ENCODE assay signal across 14 cellular contexts in genomic region chr18:48031641-48032040, GRCh38.
DNase-seq lines count a peak whose midpoint lies in the region; ATAC-seq, FAIRE-seq and TF ChIP-seq lines count a peak whose summit lies in the region.
"Had no signal": no experiment of that assay in that cellular context is flagged by ENCODE, and none has a peak within 500 bp of the region (broad histone marks: within the 10 kb centered on the region; RNA-seq: fewer than 3 reads in every experiment).

No MANE protein-coding gene starts in this region.

- H3K4me3 Mint-ChIP-seq in natural killer cell: no peak overlapping the region
- H3K4me3 Mint-ChIP-seq: B cell; CD4-positive, alpha-beta T cell had no signal

- H3K27me3 ChIP-seq in H1 (replicated peaks in 1 of 4; ENCODE audit: control insufficient read depth in 3 of 4, extremely low read depth in 1 of 4, insufficient read depth in 3 of 4, low read length in 3 of 4) (no peaks in the 10 kb centered on the region; a peak in 1 of 7 replicates), tibial artery (no peaks in the 10 kb centered on the region), Karpas-422 (ENCODE audit: low read length) (no peaks in the 10 kb centered on the region)
- H3K27me3 ChIP-seq: MG63 had no signal

- peaks cover 0 to 2% of the 10 kb centered on the region in 2 donors for H3K27me3 Mint-ChIP-seq in natural killer cell (ENCODE audit: low read depth in 2 of 2)
- H3K27me3 Mint-ChIP-seq: CD4-positive, alpha-beta T cell had no signal

- H4K8ac ChIP-seq in H1 (ENCODE audit: extremely low read depth, insufficient read depth, low read length): no peak overlapping the region

- POLR2A ChIA-PET in H1 (lab: Charles Lee; ENCODE audit: partially characterized antibody): interaction anchor here (1.0 kb wide), 1 partner anchor 10 kb away, joined by 3 read pairs; no protein-coding TSS in a partner anchor

- TF ChIP-seq CTCF in H1 (IDR thresholded peaks at IDR 0.05; ENCODE audit: control extremely low read depth in 1 of 3, insufficient read depth in 1 of 3, low read depth in 1 of 3, low read length in 3 of 3) (no peak), natural killer cell (IDR thresholded peaks at IDR 0.05) (no peak), tibial artery (IDR thresholded peaks at IDR 0.05) (no peak)

- H2AK5ac ChIP-seq in H1 (ENCODE audit: low read depth, low read length): no peak overlapping the region

- H3K4me3 ChIP-seq in H1 (ENCODE audit: extremely low read depth in 1 of 4, insufficient read depth in 2 of 4, low read depth in 3 of 4, low read length in 4 of 4) (no peak overlapping the region), tibial artery (no peak overlapping the region), Karpas-422 (ENCODE audit: low read length) (no peak overlapping the region)
- H3K4me3 ChIP-seq: HAP-1, MG63 had no signal

- CTCF ChIA-PET in H1 (lab: Charles Lee; ENCODE audit: partially characterized antibody): interaction anchor here (1.0 to 10.6 kb wide), 17 partner anchors 10 to 414 kb away, joined by 3 to 72 read pairs (median 5); no protein-coding TSS in a partner anchor

- 80% methylated on average over 5 of the region's 5 CpGs; no CpG with 5 or more reads in 1 of the 2 experiments for WGBS in H1 (ENCODE audit: extremely low coverage in 1 of 2, insufficient coverage in 1 of 2, insufficient read length in 1 of 2, insufficient replicate concordance in 2 of 2, low coverage in 1 of 2, low lambda C conversion rate in 2 of 2, missing lambda C conversion rate in 1 of 2), 2 experiments

- H3K9me3 Mint-ChIP-seq in natural killer cell: no peaks in the 10 kb centered on the region
- H3K9me3 Mint-ChIP-seq: CD4-positive, alpha-beta T cell had no signal

- H3K36me3 Mint-ChIP-seq in natural killer cell: no peaks in the 10 kb centered on the region

- TF ChIP-seq RAD21 in H1 (IDR thresholded peaks at IDR 0.05 in 1 of 2, conservative IDR thresholded peaks at IDR 0.05 in 1 of 2; ENCODE audit: low read depth in 2 of 2, low read length in 2 of 2): no peak

- H3K4me1 ChIP-seq in H1 (replicated peaks in 1 of 4; ENCODE audit: control insufficient read depth in 3 of 4, insufficient read depth in 4 of 4, low read length in 3 of 4) (peaks cover 0 to 2% (median under 1%) of the 10 kb centered on the region in 4 experiments; a peak in 2 of 7 replicates), tibial artery (peaks cover 0 to 36% (median 19%) of the 10 kb centered on the region in 4 donors), Karpas-422 (ENCODE audit: low read length) (no peaks in the 10 kb centered on the region)
- H3K4me1 ChIP-seq: HAP-1 had no signal

- no peak for TF ChIP-seq POLR2A in H1 (IDR thresholded peaks at IDR 0.05; ENCODE audit: control extremely low read depth in 1 of 2, low read depth in 2 of 2, low read length in 2 of 2)

- H3K14ac ChIP-seq in H1 (ENCODE audit: insufficient read length): no peak overlapping the region

- no peak overlapping the region for H3K4ac ChIP-seq in H1 (replicated peaks; ENCODE audit: insufficient read length, low read depth, low read length)

- H3K27ac ChIP-seq in H1 (ENCODE audit: low read depth, low read length) (no peak overlapping the region), tibial artery (no peak overlapping the region), Karpas-422 (ENCODE audit: low read length) (no peak overlapping the region)

- no peak for TF ChIP-seq EP300 in H1 (IDR thresholded peaks at IDR 0.05; ENCODE audit: borderline replicate concordance in 1 of 2, low read depth in 2 of 2, low read length in 2 of 2)

- no peak overlapping the region for H2BK120ac ChIP-seq in H1 (replicated peaks; ENCODE audit: low read depth, low read length)

- no peak overlapping the region for H2BK12ac ChIP-seq in H1 (ENCODE audit: low read depth, low read length)

- H3K79me1 ChIP-seq in H1 (ENCODE audit: low read depth, low read length): no peaks in the 10 kb centered on the region

- no peak overlapping the region for H3K27ac Mint-ChIP-seq in natural killer cell
- H3K27ac Mint-ChIP-seq: B cell; CD4-positive, alpha-beta T cell had no signal

- H4K20me1 ChIP-seq in H1 (replicated peaks in 1 of 2; ENCODE audit: control insufficient read depth in 1 of 2, insufficient read depth in 2 of 2, low read length in 2 of 2): no peaks in the 10 kb centered on the region
- no peaks in the 10 kb centered on the region for H4K20me1 ChIP-seq in Karpas-422 (ENCODE audit: insufficient read depth, low read depth, low read length)

- H2BK5ac ChIP-seq in H1 (ENCODE audit: low read depth, low read length): no peak overlapping the region

- H3K4me1 Mint-ChIP-seq in natural killer cell: no peaks in the 10 kb centered on the region
- H3K4me1 Mint-ChIP-seq: B cell had no signal

- H2AFZ ChIP-seq in H1 (ENCODE audit: low read length) (0 out of 2 replicates have a peak overlapping the region, but pooled peaks have one; percentile 10), Karpas-422 (ENCODE audit: low read length) (no peak overlapping the region)

- no peaks in the 10 kb centered on the region for H3K9me3 ChIP-seq in H1 (ENCODE audit: insufficient read depth in 2 of 2, low read depth in 1 of 2, low read length in 1 of 2)
- no peaks in the 10 kb centered on the region for H3K9me3 ChIP-seq in tibial artery
- H3K9me3 ChIP-seq in Karpas-422 (ENCODE audit: low read length): no peaks in the 10 kb centered on the region
- H3K9me3 ChIP-seq: HAP-1, MG63 had no signal

- no peak overlapping the region for H3K18ac ChIP-seq in H1 (ENCODE audit: extremely low read depth, low read length)

- H3K23ac ChIP-seq in H1 (ENCODE audit: insufficient read length): no peak overlapping the region

- intact Hi-C loops in Right ventricle myocardium inferior (cut with DNase I): loop anchor here (1.0 to 10.0 kb wide), 2 partner anchors 133 to 412 kb away; no protein-coding TSS in a partner anchor
- intact Hi-C loops in left cardiac atrium (cut with DNase I): loop anchor here (2.0 to 10.0 kb wide), 4 partner anchors 303 to 416 kb away; no protein-coding TSS in a partner anchor
- intact Hi-C loops in natural killer cell (cut with micrococcal nuclease): loop anchor here (10.0 kb wide), 1 partner anchor 413 kb away; no protein-coding TSS in a partner anchor
- intact Hi-C loops in tibial artery (cut with DNase I; ENCODE audit: low total_unique reads): loop anchor here (2.0 to 10.0 kb wide), 2 partner anchors 303 to 415 kb away; no protein-coding TSS in a partner anchor

- no peak for FAIRE-seq in H1 (lab: Jason Lieb, UNC)

- H3K9ac ChIP-seq in H1 (replicated peaks in 1 of 4; ENCODE audit: extremely low read depth in 1 of 4, low read depth in 3 of 4, low read length in 3 of 4) (no peak overlapping the region), Karpas-422 (ENCODE audit: low read length) (no peak overlapping the region)

- H3K36me3 ChIP-seq in H1 (ENCODE audit: control insufficient read depth in 2 of 4, insufficient read depth in 4 of 4, low read length in 3 of 4) (no peaks in the 10 kb centered on the region), tibial artery (peaks cover 0 to 7% (median 0%) of the 10 kb centered on the region in 3 donors), Karpas-422 (ENCODE audit: insufficient read depth, low read length) (no peaks in the 10 kb centered on the region)
- H3K36me3 ChIP-seq: HAP-1, MG63 had no signal

- no peaks in the 10 kb centered on the region for H3K79me2 ChIP-seq in H1 (ENCODE audit: control insufficient read depth in 1 of 2, insufficient read depth in 2 of 2, low read length in 2 of 2)
- H3K79me2 ChIP-seq in Karpas-422 (ENCODE audit: low read length): no peaks in the 10 kb centered on the region

- H2BK20ac ChIP-seq in H1 (ENCODE audit: low read length): no peak overlapping the region

- ATAC-seq in Right ventricle myocardium inferior (no peak), left cardiac atrium (no peak), natural killer cell (no peak)

- no peak overlapping the region for H2BK15ac ChIP-seq in H1 (ENCODE audit: low read length)

- H3K4me2 ChIP-seq in H1 (ENCODE audit: insufficient read depth in 1 of 2, low read depth in 2 of 2, low read length in 2 of 2) (no peak overlapping the region), Karpas-422 (ENCODE audit: low read depth, low read length, poor library complexity, severe bottlenecking) (no peak overlapping the region)

- no peak overlapping the region for H4K91ac ChIP-seq in H1 (replicated peaks; ENCODE audit: insufficient read length, low read length)

- DNase-seq in Right ventricle myocardium inferior (ENCODE audit: missing footprints) (peak; percentile 26), left cardiac atrium (no peak), H1 (ENCODE audit: low read depth in 1 of 2, low spot score in 2 of 2) (no peak), natural killer cell (peak; percentile 7), tibial artery (peak; percentile 10 to 62), Karpas-422 (no peak), NCI-H2029 treated with DMSO at 0.1 percent for 48 hours (lab: John Stamatoyannopoulos, UW) (no peak)
- DNase-seq in stimulated activated naive CD4-positive, alpha-beta T cell (lab: John Stamatoyannopoulos, UW): no peak
- DNase-seq: NCI-H2081 treated with DMSO at 0.1 percent for 48 hours; NK-92 treated with Interleukin-12 subunit alpha and Interleukin-12 subunit beta, amount 100 ng/mL, for 24 hours had no signal

- H3K23me2 ChIP-seq in H1 (ENCODE audit: low read depth, low read length): no peaks in the 10 kb centered on the region

- no peaks in the 10 kb centered on the region for H3K9me2 ChIP-seq in Karpas-422 (replicated peaks; ENCODE audit: insufficient read depth, low read length)

- no peak overlapping the region for H4K5ac ChIP-seq in H1 (ENCODE audit: insufficient read length, low read depth, low read length)

- H3K56ac ChIP-seq in H1 (replicated peaks; ENCODE audit: insufficient read length, low read depth, low read length): peak overlapping the region; percentile 42

TF ChIP-seq in H1, 55 proteins besides CTCF, POLR2A, EP300 and RAD21 (continues in another document):
- TF ChIP-seq ZNF274 (IDR thresholded peaks at IDR 0.05; ENCODE audit: borderline replicate concordance, extremely low read depth, low read length): no peak
- no peak for TF ChIP-seq RNF2 (IDR thresholded peaks at IDR 0.05; ENCODE audit: borderline replicate concordance, low read depth, low read length, missing control alignments, poor library complexity, severe bottlenecking)
- no peak for TF ChIP-seq YY1 (IDR thresholded peaks at IDR 0.05; ENCODE audit: low read depth, low read length)
- no peak for TF ChIP-seq CEBPB (IDR thresholded peaks at IDR 0.05; ENCODE audit: low read depth, low read length)
- TF ChIP-seq BACH1 (IDR thresholded peaks at IDR 0.05; ENCODE audit: low read length): no peak
- no peak for TF ChIP-seq KDM5A (IDR thresholded peaks at IDR 0.05; ENCODE audit: low read length)
- no peak for TF ChIP-seq SP4 (IDR thresholded peaks at IDR 0.05; ENCODE audit: low read length)
- TF ChIP-seq EGR1 (IDR thresholded peaks at IDR 0.05; ENCODE audit: borderline replicate concordance, low read depth, low read length): no peak
- TF ChIP-seq JUND (IDR thresholded peaks at IDR 0.05; ENCODE audit: low read length): no peak
- TF ChIP-seq SIRT6 (IDR thresholded peaks at IDR 0.05; ENCODE audit: low read length): no peak
- no peak for TF ChIP-seq SP1 (IDR thresholded peaks at IDR 0.05; ENCODE audit: low read depth, low read length)
- TF ChIP-seq CREB1 (IDR thresholded peaks at IDR 0.05): no peak
- no peak for TF ChIP-seq MAFK (IDR thresholded peaks at IDR 0.05; ENCODE audit: low read depth, low read length)
- no peak for TF ChIP-seq SIX5 (IDR thresholded peaks at IDR 0.05; ENCODE audit: low read depth, low read length)

Comparison
In these comparisons a context has a peak if more than half of its experiments do, and no peak if none do; other contexts are left out.
1. DNase-seq: peak in Right ventricle myocardium inferior (single experiment), natural killer cell (single experiment) and tibial artery (2 of 2); none in left cardiac atrium (single experiment), H1 (0 of 2), Karpas-422 (single experiment), NCI-H2029 treated with DMSO at 0.1 percent for 48 hours (single experiment) and stimulated activated naive CD4-positive, alpha-beta T cell (0 of 6).